ENCODE assay signal across 16 cellular contexts in the genomic region with DNA sequence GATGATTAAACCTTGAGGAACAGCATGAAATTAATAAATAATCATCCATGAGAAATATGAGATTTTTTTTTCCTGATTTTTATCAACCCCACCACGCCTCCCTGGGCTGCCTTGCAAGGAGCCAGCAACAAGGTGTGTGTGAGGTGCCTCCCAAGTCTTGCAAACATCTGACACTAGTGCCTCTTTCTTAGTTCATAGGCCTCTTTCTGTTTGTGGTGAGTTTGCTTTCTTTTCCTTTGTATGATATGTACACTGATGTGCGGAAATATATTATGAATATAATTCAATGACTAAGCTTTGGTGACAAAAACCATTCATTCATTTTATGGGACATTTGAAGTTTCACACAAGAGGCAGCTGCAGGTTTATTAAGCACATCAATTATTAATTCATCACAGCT.
DNase-seq lines count a peak whose midpoint lies in the region; ATAC-seq and TF ChIP-seq lines count a peak whose summit lies in the region.
"Had no signal": no experiment of that assay in that cellular context is flagged by ENCODE, and none has a peak within 500 bp of the region (broad histone marks: within the 10 kb centered on the region; RNA-seq: fewer than 3 reads in every experiment).

No MANE protein-coding gene starts in this region.

- no peaks in the 10 kb centered on the region for H3K9me3 Mint-ChIP-seq in activated naive CD4-positive, alpha-beta T cell treated with anti-CD3 and anti-CD28 coated beads for 36 hours
- H3K9me3 Mint-ChIP-seq in activated naive CD8-positive, alpha-beta T cell (ENCODE audit: low read depth) = no peaks in the 10 kb centered on the region
- H3K9me3 Mint-ChIP-seq in natural killer cell = no peaks in the 10 kb centered on the region

- no peak for TF ChIP-seq CTCF in OCI-LY3 (IDR thresholded peaks at IDR 0.05; ENCODE audit: low read depth, low read length)
- no peak for TF ChIP-seq CTCF in GM20000 (IDR thresholded peaks at IDR 0.05; ENCODE audit: extremely low read depth, missing control alignments)
- no peak for TF ChIP-seq CTCF in natural killer cell (IDR thresholded peaks at IDR 0.05)

- peak overlapping the region; percentile 40; the same call in 1 of the 2 replicates for H2AFZ ChIP-seq in OCI-LY3 (ENCODE audit: low read depth, low read length)

- WGBS in thymus = 80% methylated on average over 2 of the region's 2 CpGs

- H3K27ac ChIP-seq in OCI-LY3 (ENCODE audit: low read length) = peak overlapping the region; percentile 90
- H3K27ac ChIP-seq in thymus (ENCODE audit: low read depth) = peak overlapping the region; percentile 52

- H3K4me3 ChIP-seq in OCI-LY3 (ENCODE audit: low read length) = peak overlapping the region; percentile 36
- H3K4me3 ChIP-seq in thymus (ENCODE audit: low read length) = no peak overlapping the region

- H3K9me3 ChIP-seq in OCI-LY3 (ENCODE audit: insufficient read depth, low read length) (no peaks in the 10 kb centered on the region), thymus (ENCODE audit: control insufficient read depth) (no peaks in the 10 kb centered on the region)
- H3K9me3 ChIP-seq: BE2C had no signal

- peaks cover 27% of the 10 kb centered on the region for H3K4me1 Mint-ChIP-seq in activated naive CD4-positive, alpha-beta T cell treated with anti-CD3 and anti-CD28 coated beads for 36 hours (ENCODE audit: low read depth)
- peaks cover 23% of the 10 kb centered on the region for H3K4me1 Mint-ChIP-seq in activated naive CD8-positive, alpha-beta T cell (ENCODE audit: low read depth)
- peaks cover 0 to 7% of the 10 kb centered on the region in 2 donors for H3K4me1 Mint-ChIP-seq in natural killer cell

- peaks cover 36% of the 10 kb centered on the region for H3K4me1 ChIP-seq in OCI-LY3 (ENCODE audit: low read length)
- peaks cover 5% of the 10 kb centered on the region for H3K4me1 ChIP-seq in thymus (ENCODE audit: control insufficient read depth, insufficient read depth, low read length)
- H3K4me1 ChIP-seq: BE2C had no signal

- CTCF ChIA-PET in activated naive CD4-positive, alpha-beta T cell treated with anti-CD3 and anti-CD28 coated beads for 36 hours (lab: Charles Lee) = no interaction called here

- H3K27me3 Mint-ChIP-seq in activated naive CD4-positive, alpha-beta T cell treated with anti-CD3 and anti-CD28 coated beads for 36 hours (ENCODE audit: low read depth) = no peaks in the 10 kb centered on the region
- H3K27me3 Mint-ChIP-seq in activated naive CD8-positive, alpha-beta T cell = no peaks in the 10 kb centered on the region
- peaks cover 13 to 14% of the 10 kb centered on the region in 2 donors for H3K27me3 Mint-ChIP-seq in natural killer cell (ENCODE audit: low read depth in 2 of 2)

- H3K27me3 ChIP-seq in OCI-LY3 (ENCODE audit: low read depth, low read length) (no peaks in the 10 kb centered on the region), thymus (ENCODE audit: control insufficient read depth, insufficient read depth) (no peaks in the 10 kb centered on the region)
- H3K27me3 ChIP-seq: BE2C had no signal

- H3K79me2 ChIP-seq in OCI-LY3 (ENCODE audit: low read length) = no peaks in the 10 kb centered on the region

- no peaks in the 10 kb centered on the region for H3K36me3 Mint-ChIP-seq in activated naive CD4-positive, alpha-beta T cell treated with anti-CD3 and anti-CD28 coated beads for 36 hours (ENCODE audit: low read depth)
- peaks cover 2% of the 10 kb centered on the region for H3K36me3 Mint-ChIP-seq in activated naive CD8-positive, alpha-beta T cell
- no peaks in the 10 kb centered on the region for H3K36me3 Mint-ChIP-seq in natural killer cell

- intact Hi-C loops in activated naive CD4-positive, alpha-beta T cell treated with anti-CD3 and anti-CD28 coated beads for 36 hours (cut with micrococcal nuclease) = loop anchor here (1.0 to 5.0 kb wide), 2 partner anchors 17 to 304 kb away; no protein-coding TSS in a partner anchor
- intact Hi-C loops in natural killer cell (cut with micrococcal nuclease) = no loop called here

- ATAC-seq in natural killer cell = no peak
- ATAC-seq: Right ventricle myocardium inferior had no signal

- peak; percentile 20 for DNase-seq in activated naive CD4-positive, alpha-beta T cell treated with anti-CD3 and anti-CD28 coated beads for 36 hours
- DNase-seq in activated naive CD4-positive, alpha-beta T cell treated with Interleukin-2 at 50 U/mL for 16 hours = no peak
- DNase-seq in GM20000 (ENCODE audit: low spot score) = no peak
- DNase-seq in natural killer cell = no peak
- DNase-seq: BE2C, DMS 273 treated with DMSO at 0.1 percent for 48 hours, EL, NCI-H1105 treated with DMSO at 0.1 percent for 48 hours, NCI-H187 treated with DMSO at 0.1 percent for 48 hours, NCI-H2171, NCI-H446 treated with DMSO at 0.1 percent for 48 hours, NCI-H748 treated with DMSO at 0.1 percent for 48 hours had no signal

- H3K9ac ChIP-seq in OCI-LY3 (ENCODE audit: low read length) = peak overlapping the region; percentile 61; the same call in 1 of the 2 replicates

- H3K4me2 ChIP-seq in OCI-LY3 (ENCODE audit: low read length) = peak overlapping the region; percentile 43

- H4K20me1 ChIP-seq in OCI-LY3 (ENCODE audit: insufficient read depth, low read length) = no peaks in the 10 kb centered on the region

- no peak overlapping the region for H3K4me3 Mint-ChIP-seq in activated naive CD4-positive, alpha-beta T cell treated with anti-CD3 and anti-CD28 coated beads for 36 hours
- H3K4me3 Mint-ChIP-seq in activated naive CD8-positive, alpha-beta T cell = no peak overlapping the region
- H3K4me3 Mint-ChIP-seq in natural killer cell = no peak overlapping the region

- H3K36me3 ChIP-seq in OCI-LY3 (replicated peaks; ENCODE audit: low read depth, low read length) = peaks cover 13% of the 10 kb centered on the region
- no peaks in the 10 kb centered on the region for H3K36me3 ChIP-seq in thymus (ENCODE audit: control insufficient read depth, insufficient read depth)
- H3K36me3 ChIP-seq: BE2C had no signal

- peak overlapping the region; percentile 73 for H3K27ac Mint-ChIP-seq in activated naive CD4-positive, alpha-beta T cell treated with anti-CD3 and anti-CD28 coated beads for 36 hours
- peak overlapping the region; percentile 74 for H3K27ac Mint-ChIP-seq in activated naive CD8-positive, alpha-beta T cell
- no peak overlapping the region for H3K27ac Mint-ChIP-seq in natural killer cell

Comparison
In these comparisons a context has a peak if more than half of its experiments do, and no peak if none do; other contexts are left out.
1. H3K27ac Mint-ChIP-seq: peak in activated naive CD4-positive, alpha-beta T cell treated with anti-CD3 and anti-CD28 coated beads for 36 hours (single experiment) and activated naive CD8-positive, alpha-beta T cell (single experiment); none in natural killer cell (0 of 2).